In genomic region chr1:230083746-230084407, GRCh38 we compare ENCODE assay signal across 9 cellular contexts. TPM values are rescaled to one million over a fixed set of nuclear protein-coding genes. Genes with fewer than 3 reads are reported as not detected.
A peak's percentile ranks its signal among the peaks of the same experiment; 100 is the strongest.
DNase-seq lines count a peak whose midpoint lies in the region; ATAC-seq, FAIRE-seq and TF ChIP-seq lines count a peak whose summit lies in the region.
"Had no signal": no experiment of that assay in that cellular context is flagged by ENCODE, and none has a peak within 500 bp of the region (broad histone marks: within the 10 kb centered on the region; RNA-seq: fewer than 3 reads in every experiment).

No MANE protein-coding gene starts in this region.

- FAIRE-seq in frontal cortex (lab: Jason Lieb, UNC) = no peak

- H3K4me1 Mint-ChIP-seq in HFFc6 (ENCODE audit: low read depth) = peaks cover 86% of the 10 kb centered on the region
- H3K4me1 Mint-ChIP-seq in stimulated activated memory B cell treated with anti-CD40 and anti-IgM and Interleukin-4, amounts not matched to agents 10 μg/mL and 1 μg/mL and 100 μg/mL, for 72 hours = peaks cover 66% of the 10 kb centered on the region

- H3K9me3 Mint-ChIP-seq in HFFc6 = peaks cover 13% of the 10 kb centered on the region
- peaks cover 9% of the 10 kb centered on the region for H3K9me3 Mint-ChIP-seq in stimulated activated memory B cell treated with anti-CD40 and anti-IgM and Interleukin-4, amounts not matched to agents 10 μg/mL and 1 μg/mL and 100 μg/mL, for 72 hours

- no peak for TF ChIP-seq POLR2A in esophagus muscularis mucosa (IDR thresholded peaks at IDR 0.05; ENCODE audit: low read depth)
- no peak for TF ChIP-seq POLR2A in testis (IDR thresholded peaks at IDR 0.05)

- peak overlapping the region; percentile 97 for H3K27ac Mint-ChIP-seq in HFFc6
- H3K27ac Mint-ChIP-seq in stimulated activated memory B cell treated with anti-CD40 and anti-IgM and Interleukin-4, amounts not matched to agents 10 μg/mL and 1 μg/mL and 100 μg/mL, for 72 hours = peak overlapping the region; percentile 78

- H3K36me3 Mint-ChIP-seq in HFFc6 (ENCODE audit: low read depth) = peaks cover 28% of the 10 kb centered on the region
- H3K36me3 Mint-ChIP-seq in stimulated activated memory B cell treated with anti-CD40 and anti-IgM and Interleukin-4, amounts not matched to agents 10 μg/mL and 1 μg/mL and 100 μg/mL, for 72 hours = peaks cover 33% of the 10 kb centered on the region

- H3K4me1 ChIP-seq in esophagus muscularis mucosa = peaks cover 55 to 95% (median 88%) of the 10 kb centered on the region in 4 donors
- peaks cover 31% of the 10 kb centered on the region for H3K4me1 ChIP-seq in testis

- no peak for ATAC-seq in stimulated activated memory B cell treated with anti-CD40 and anti-IgM and Interleukin-4, amounts not matched to agents 10 μg/mL and 1 μg/mL and 100 μg/mL, for 72 hours
- no peak for ATAC-seq in GM21576 (IDR thresholded peaks at IDR 0.05; ENCODE audit: unreplicated experiment)

- H3K4me3 ChIP-seq in WERI-Rb-1 (ENCODE audit: low read depth, low read length) = no peak overlapping the region
- H3K4me3 ChIP-seq in esophagus muscularis mucosa = no peak overlapping the region
- no peak overlapping the region for H3K4me3 ChIP-seq in testis

- H3K27ac ChIP-seq in WERI-Rb-1 (peak overlapping the region; percentile 65), esophagus muscularis mucosa (replicated peaks in 1 of 4) (peak overlapping the region; percentile 69 to 84 (median 75)), testis (no peak overlapping the region)

- 93% methylated on average over 6 of the region's 10 CpGs for WGBS in esophagus muscularis mucosa
- 93 to 94% methylated on average over 8 to 10 of the region's 10 CpGs for WGBS in testis, 2 donors

- H3K27me3 Mint-ChIP-seq in HFFc6 (ENCODE audit: insufficient read depth) = peaks cover 6% of the 10 kb centered on the region
- H3K27me3 Mint-ChIP-seq in stimulated activated memory B cell treated with anti-CD40 and anti-IgM and Interleukin-4, amounts not matched to agents 10 μg/mL and 1 μg/mL and 100 μg/mL, for 72 hours = no peaks in the 10 kb centered on the region

- H3K27me3 ChIP-seq in WERI-Rb-1 (ENCODE audit: insufficient read depth, low read depth, severe bottlenecking) (no peaks in the 10 kb centered on the region), esophagus muscularis mucosa (no peaks in the 10 kb centered on the region), testis (no peaks in the 10 kb centered on the region)

- no peak for DNase-seq in HFFc6
- no peak for DNase-seq in WERI-Rb-1
- no peak for DNase-seq in esophagus muscularis mucosa (ENCODE audit: extremely low spot score)
- DNase-seq in NCI-H2171 treated with DMSO at 0.1 percent for 48 hours (lab: John Stamatoyannopoulos, UW) = no peak
- DNase-seq in frontal cortex (ENCODE audit: low spot score in 2 of 2) = no peak
- DNase-seq in testis = no peak
- DNase-seq: SHP77 had no signal

- peak overlapping the region; percentile 78 for H3K4me3 Mint-ChIP-seq in HFFc6
- H3K4me3 Mint-ChIP-seq in stimulated activated memory B cell treated with anti-CD40 and anti-IgM and Interleukin-4, amounts not matched to agents 10 μg/mL and 1 μg/mL and 100 μg/mL, for 72 hours = no peak overlapping the region

- no peak for TF ChIP-seq EP300 in esophagus muscularis mucosa (IDR thresholded peaks at IDR 0.05)

- H3K9me3 ChIP-seq in WERI-Rb-1 (ENCODE audit: severe bottlenecking) = peaks cover 12% of the 10 kb centered on the region
- no peaks in the 10 kb centered on the region for H3K9me3 ChIP-seq in esophagus muscularis mucosa
- no peaks in the 10 kb centered on the region for H3K9me3 ChIP-seq in testis

- H3K36me3 ChIP-seq in WERI-Rb-1 (peaks cover 10% of the 10 kb centered on the region), esophagus muscularis mucosa (peaks cover 0 to 5% (median 0%) of the 10 kb centered on the region in 4 donors), testis (ENCODE audit: low read depth, missing control alignments) (no peaks in the 10 kb centered on the region)

- TF ChIP-seq CTCF in HFFc6 (IDR thresholded peaks at IDR 0.05) (no peak), WERI-Rb-1 (IDR thresholded peaks at IDR 0.05; ENCODE audit: low read depth, low read length) (no peak), esophagus muscularis mucosa (IDR thresholded peaks at IDR 0.05) (no peak), testis (IDR thresholded peaks at IDR 0.05) (no peak)

- intact Hi-C loops in esophagus muscularis mucosa (cut with DNase I) = no loop called here
- intact Hi-C loops in testis (cut with DNase I; ENCODE audit: low total_unique reads) = no loop called here

RNA-seq across cellular contexts. Expression of gene GALNT2, which starts 16.8 kb away (rescaled TPM):
- total RNA-seq in HFFc6 (2021; fragmentation: NEBNext Ultra II Directional; extraction: Animal tissue kit (Norgen Biotek cat#: 25700)) = 100 to 1,000 TPM; 174 to 194 (median 181) TPM
- 100 to 1,000 TPM in 3 of 4 donors, 10 to 100 TPM in 1; 89.6 to 145 (median 129) TPM for total RNA-seq in esophagus muscularis mucosa
- total RNA-seq in frontal cortex = 62.8 TPM
- total RNA-seq in testis = 100 to 1,000 TPM; 114 to 135 TPM
- polyA plus RNA-seq in testis (ENCODE audit: insufficient read depth, low read depth, low replicate concordance) = 63.0 TPM

Comparison
In these comparisons a context has a peak if more than half of its experiments do, and no peak if none do; other contexts are left out.
1. H3K27ac ChIP-seq: peak in WERI-Rb-1 (single experiment) and esophagus muscularis mucosa (4 of 4); none in testis (0 of 2).